Comparison of ENCODE assay signal across 8 cellular contexts in the genomic region with DNA sequence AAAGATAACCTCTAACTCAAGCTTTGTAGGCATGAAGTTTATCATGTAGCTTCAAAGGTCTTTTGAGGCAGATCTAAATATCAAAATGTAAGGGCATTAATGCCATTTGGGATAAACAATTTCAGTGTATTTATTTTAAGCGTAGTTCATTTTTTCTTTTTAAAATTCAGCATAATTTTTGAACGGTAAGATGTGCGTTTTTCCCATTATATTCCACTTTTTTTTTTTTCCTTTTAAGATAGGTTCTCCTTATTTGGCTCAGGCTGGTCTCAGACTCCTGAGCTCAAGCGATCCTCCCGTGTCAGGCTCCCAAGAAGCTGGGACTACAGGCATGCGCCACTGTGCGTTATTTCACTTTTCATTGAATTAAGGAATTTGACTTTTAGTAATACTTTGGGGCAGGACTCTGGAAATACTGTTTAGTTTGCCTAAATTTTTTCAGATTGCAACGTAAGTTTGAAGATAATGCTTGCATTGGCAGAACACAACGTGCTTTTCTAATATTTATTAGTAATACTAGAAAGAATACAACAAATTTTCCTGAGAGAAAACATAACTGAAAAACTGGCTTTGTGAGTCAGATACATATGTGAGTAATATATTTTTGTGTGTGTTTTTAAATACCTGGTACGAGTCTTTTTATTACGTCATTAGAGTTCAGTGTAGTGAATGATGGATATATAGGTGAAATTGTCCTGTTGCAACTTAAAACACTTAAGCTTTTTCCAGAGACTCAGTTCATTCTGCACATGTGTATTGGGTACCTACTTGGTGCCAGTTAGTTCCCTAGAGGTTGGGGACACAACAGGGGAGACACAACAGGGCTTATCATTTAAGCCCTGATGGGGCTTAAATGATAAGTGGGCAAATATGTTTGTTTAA. TPM values are rescaled to one million over a fixed set of nuclear protein-coding genes. Genes with fewer than 3 reads are reported as not detected.
DNase-seq lines count a peak whose midpoint lies in the region; ATAC-seq and TF ChIP-seq lines count a peak whose summit lies in the region.
"Had no signal": no experiment of that assay in that cellular context is flagged by ENCODE, and none has a peak within 500 bp of the region (broad histone marks: within the 10 kb centered on the region; RNA-seq: fewer than 3 reads in every experiment).

No MANE protein-coding gene starts in this region.

- H3K27me3 Mint-ChIP-seq in H9 (ENCODE audit: low read depth): peaks cover 5% of the 10 kb centered on the region; the same call in 1 of the 2 replicates

- no peak overlapping the region for H3K27ac ChIP-seq in H9 (ENCODE audit: insufficient read length, low read depth, low read length)
- H3K27ac ChIP-seq in fibroblast of lung (ENCODE audit: insufficient read depth, low read length): no peak overlapping the region
- H3K27ac ChIP-seq in rectal smooth muscle tissue (ENCODE audit: low read depth, low read length): peak overlapping the region; percentile 3

- peak overlapping the region in 2 of 3 experiments; percentile 78 to 83; a peak in 3 of 7 replicates for H3K27ac Mint-ChIP-seq in H9

- H3K9ac ChIP-seq in H9 (ENCODE audit: extremely low read depth, insufficient read length, low read length) (no peak overlapping the region), fibroblast of lung (ENCODE audit: insufficient read depth, low read length) (no peak overlapping the region), rectal smooth muscle tissue (ENCODE audit: low read length) (no peak overlapping the region)

- H4K5ac ChIP-seq in H9 (ENCODE audit: insufficient read length, low read depth, low read length): no peak overlapping the region

- H3T11ph ChIP-seq in H9 (ENCODE audit: low read length): no peak overlapping the region

- H4K20me1 ChIP-seq in H9 (ENCODE audit: control insufficient read depth, insufficient read depth, insufficient read length) (no peaks in the 10 kb centered on the region), fibroblast of lung (ENCODE audit: control insufficient read depth, extremely low read depth, insufficient read depth, low read length) (no peaks in the 10 kb centered on the region)

- no peak overlapping the region for H4K8ac ChIP-seq in H9 (replicated peaks; ENCODE audit: insufficient read length, low read depth, low read length)

- H3K9me3 Mint-ChIP-seq in H9: peaks cover 4 to 7% of the 10 kb centered on the region in 2 experiments; a peak in 3 of 5 replicates

- H3K4me3 ChIP-seq in fibroblast of lung (replicated peaks in 1 of 4; ENCODE audit: control extremely low read depth in 1 of 4, insufficient read depth in 1 of 4, low read depth in 3 of 4, low read length in 4 of 4): peak overlapping the region; percentile 79 to 91 (median 84)
- H3K4me3 ChIP-seq in rectal smooth muscle tissue (ENCODE audit: low read length): peak overlapping the region; percentile 87

- H3K36me3 ChIP-seq in fibroblast of lung (ENCODE audit: control insufficient read depth, insufficient read depth, low read length) (no peaks in the 10 kb centered on the region), rectal smooth muscle tissue (ENCODE audit: control insufficient read depth, insufficient read depth, low read length) (peaks cover 2% of the 10 kb centered on the region)

- DNase-seq in H9 (no peak), SK-MEL-5 (ENCODE audit: low read depth, low spot score) (peak; percentile 13), fibroblast of lung (ENCODE audit: low read depth in 2 of 2) (peak; percentile 15 to 30), NCI-H2196 treated with DMSO at 0.1 percent for 48 hours (lab: John Stamatoyannopoulos, UW; ENCODE audit: unreplicated experiment) (no peak)
- DNase-seq: NCI-H226 had no signal

- peaks cover 3% of the 10 kb centered on the region; the same call in 1 of the 2 replicates for H3K79me2 ChIP-seq in H9 (ENCODE audit: insufficient read depth, low read length)
- peaks cover 56% of the 10 kb centered on the region for H3K79me2 ChIP-seq in fibroblast of lung (ENCODE audit: control insufficient read depth, insufficient read depth, low read length)

- TF ChIP-seq CTCF in H9 (conservative IDR thresholded peaks at IDR 0.05) (no peak), fibroblast of lung (conservative IDR thresholded peaks at IDR 0.05 in 1 of 2, IDR thresholded peaks at IDR 0.05 in 1 of 2; ENCODE audit: low read depth in 1 of 2, low read length in 2 of 2) (no peak)

- in situ Hi-C loops in SK-MEL-5 (cut with HindIII; ENCODE audit: low pct_unique_long_range_greater_than_20kb, low sequenced_read_pairs): no loop called here

- H3K4me1 ChIP-seq in H9 (ENCODE audit: insufficient read depth, low read length): no peaks in the 10 kb centered on the region; the same call in 1 of the 2 replicates
- H3K4me1 ChIP-seq in fibroblast of lung (ENCODE audit: control insufficient read depth, extremely low read depth, insufficient read depth, low read length): no peaks in the 10 kb centered on the region
- no peaks in the 10 kb centered on the region for H3K4me1 ChIP-seq in rectal smooth muscle tissue (ENCODE audit: control insufficient read depth, insufficient read depth, low read length)

- peaks cover 4% of the 10 kb centered on the region for H3K23me2 ChIP-seq in H9 (ENCODE audit: insufficient read length, low read depth, low read length, poor library complexity, severe bottlenecking)

- no peak overlapping the region for H2BK120ac ChIP-seq in H9 (ENCODE audit: low read depth, low read length, poor library complexity, severe bottlenecking)

- H3K4me2 ChIP-seq in H9 (ENCODE audit: insufficient read depth, insufficient read length, low read length): no peak overlapping the region
- peak overlapping the region; percentile 57 for H3K4me2 ChIP-seq in fibroblast of lung (ENCODE audit: extremely low read depth, insufficient read depth, low read length)

- H3K4me1 Mint-ChIP-seq in H9: peaks cover 25 to 26% of the 10 kb centered on the region in 2 experiments

- ATAC-seq in HG03108 (IDR thresholded peaks at IDR 0.05; ENCODE audit: unreplicated experiment) (no peak), HG02981 (IDR thresholded peaks at IDR 0.05; ENCODE audit: unreplicated experiment) (no peak)

- H3K79me1 ChIP-seq in H9 (ENCODE audit: insufficient read depth, low read depth, low read length, poor library complexity, severe bottlenecking): no peaks in the 10 kb centered on the region

- no peak overlapping the region for H2BK5ac ChIP-seq in H9 (ENCODE audit: insufficient read length, low read length)

- no peak overlapping the region for H2AK5ac ChIP-seq in H9 (ENCODE audit: insufficient read length, low read length)

- WGBS in H9 (ENCODE audit: extremely low coverage, insufficient read length, low lambda C conversion rate): no CpG with 5 or more reads among the region's 11 CpGs

- H3K56ac ChIP-seq in H9 (ENCODE audit: insufficient read length, low read depth, low read length): no peak overlapping the region

- H3K9me3 ChIP-seq in H9 (ENCODE audit: control insufficient read depth, low read depth, low read length) (no peaks in the 10 kb centered on the region), fibroblast of lung (ENCODE audit: control insufficient read depth, insufficient read depth, low read depth, low read length) (no peaks in the 10 kb centered on the region)

- no peak overlapping the region for H3K14ac ChIP-seq in H9 (ENCODE audit: insufficient read depth, low read length)

- H3K4me3 Mint-ChIP-seq in H9: peak overlapping the region; percentile 89 to 90

- no peak overlapping the region for H2BK15ac ChIP-seq in H9 (ENCODE audit: low read depth, low read length)

- H3K18ac ChIP-seq in H9 (ENCODE audit: insufficient read length, low read depth, low read length): no peak overlapping the region

- H3K36me3 Mint-ChIP-seq in H9 (ENCODE audit: insufficient read depth in 1 of 3, low read depth in 3 of 3): peaks cover 0 to 21% (median 5%) of the 10 kb centered on the region in 3 experiments; a peak in 6 of 7 replicates

- H4K91ac ChIP-seq in H9 (ENCODE audit: insufficient read length, low read depth, low read length): no peak overlapping the region

- H3K27me3 ChIP-seq in H9 (ENCODE audit: insufficient read depth, low read length) (no peaks in the 10 kb centered on the region), fibroblast of lung (ENCODE audit: control insufficient read depth, insufficient read depth, low read length) (no peaks in the 10 kb centered on the region), rectal smooth muscle tissue (ENCODE audit: control insufficient read depth, insufficient read depth, low read length) (no peaks in the 10 kb centered on the region)

- no peak overlapping the region for H3K23ac ChIP-seq in H9 (ENCODE audit: insufficient read length, low read depth, low read length)

- H3K4ac ChIP-seq in H9 (ENCODE audit: low read depth, low read length): no peak overlapping the region

- H2BK20ac ChIP-seq in H9 (ENCODE audit: low read depth, low read length, poor library complexity, severe bottlenecking): no peak overlapping the region

- no peak overlapping the region for H2BK12ac ChIP-seq in H9 (ENCODE audit: insufficient read length, low read depth, low read length)

- H2AFZ ChIP-seq in H9 (ENCODE audit: low read length) (no peak overlapping the region), fibroblast of lung (ENCODE audit: low read length) (no peak overlapping the region)

RNA-seq across cellular contexts. Expression of a gene that starts 2.2 kb away (rescaled TPM):
- 32.6 and 34.1 TPM in 2 replicates for total RNA-seq in H9 (2021)
- total RNA-seq in SK-MEL-5 (2014; rRNA removed; shearing (Covaris generic)): 14.7 and 22.1 TPM in 2 replicates
- polyA plus RNA-seq in SK-MEL-5 (2015; cell fraction: cytosol; rRNA removed): 8.2 and 10.9 TPM in 2 replicates
- polyA plus RNA-seq in SK-MEL-5 (2015; cell fraction: nucleus; rRNA removed): 55.6 and 71.6 TPM in 2 replicates
- total RNA-seq in fibroblast of lung: 59.6 and 69.7 TPM in 2 replicates
- polyA plus RNA-seq in fibroblast of lung: 26.1 and 53.8 TPM in 2 replicates
- polyA plus RNA-seq in fibroblast of lung (2012): 20.3 and 38.7 TPM in 2 replicates
- 20.2 and 23.6 TPM in 2 replicates for polyA minus RNA-seq in fibroblast of lung (ENCODE audit: low replicate concordance)

Comparison
In these comparisons a context has a peak if more than half of its experiments do, and no peak if none do; other contexts are left out.
1. DNase-seq: peak in SK-MEL-5 (single experiment) and fibroblast of lung (2 of 2); none in H9 (single experiment) and NCI-H2196 treated with DMSO at 0.1 percent for 48 hours (single experiment).